20 cellular contexts compared by ENCODE assay signal in the genomic region with DNA sequence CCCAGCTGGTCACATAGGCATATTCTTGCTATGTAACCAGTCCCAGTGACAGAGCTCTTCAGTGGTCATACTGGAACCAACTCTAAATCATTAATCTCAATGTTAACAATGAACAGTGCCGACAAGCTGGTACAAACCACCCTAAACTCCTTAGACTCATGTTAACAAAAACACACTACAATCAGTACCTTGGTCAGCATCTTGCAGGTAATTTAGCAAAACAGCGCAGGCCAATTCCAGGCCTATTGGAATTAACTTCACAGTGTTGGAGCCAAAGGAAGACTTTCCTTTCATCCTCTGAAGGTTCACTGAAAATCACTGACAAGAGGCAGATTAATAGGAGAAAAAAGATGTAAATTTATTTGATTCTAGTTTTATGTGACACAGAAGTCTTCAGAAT.
DNase-seq lines count a peak whose midpoint lies in the region; ATAC-seq, FAIRE-seq and TF ChIP-seq lines count a peak whose summit lies in the region.
"Had no signal": no experiment of that assay in that cellular context is flagged by ENCODE, and none has a peak within 500 bp of the region (broad histone marks: within the 10 kb centered on the region; RNA-seq: fewer than 3 reads in every experiment).

No MANE protein-coding gene starts in this region.

- H3K4me3 Mint-ChIP-seq in osteocyte (ENCODE audit: unreplicated experiment), result no peak overlapping the region
- H3K4me3 Mint-ChIP-seq: B cell; CD8-positive, alpha-beta T cell; IgD-negative memory B cell had no signal

- H4K20me1 ChIP-seq in HepG2 (ENCODE audit: insufficient read depth, low read length), result no peaks in the 10 kb centered on the region
- H4K20me1 ChIP-seq: BLaER1 treated with 17β-estradiol and CSF1 and Interleukin-3, amounts not matched to agents 10 nM and 100 nM had no signal

- DNase-seq in HepG2 (ENCODE audit: low spot score), result no peak
- peak; percentile 15 for DNase-seq in iPS-NIHi7 (ENCODE audit: extremely low spot score)
- no peak for DNase-seq in osteocyte (ENCODE audit: extremely low spot score, unreplicated experiment)
- DNase-seq in upper lobe of left lung, result no peak
- DNase-seq: Calu3; CD8-positive, alpha-beta T cell; DMS 273 treated with DMSO at 0.1 percent for 48 hours; DMS53; DND-41; EL had no signal

- TF ChIP-seq RAD21 in liver (IDR thresholded peaks at IDR 0.05) (no peak), HepG2 (CRISPR knock-in tag; IDR thresholded peaks at IDR 0.05) (no peak)

- no peaks in the 10 kb centered on the region for H3K27me3 ChIP-seq in liver (ENCODE audit: control insufficient read depth in 4 of 4, insufficient read depth in 4 of 4, low read length in 3 of 4)
- no peaks in the 10 kb centered on the region for H3K27me3 ChIP-seq in HepG2 (ENCODE audit: control insufficient read depth in 1 of 2, insufficient read depth in 2 of 2, low read length in 2 of 2)
- H3K27me3 ChIP-seq in upper lobe of left lung, result no peaks in the 10 kb centered on the region
- H3K27me3 ChIP-seq: BLaER1 treated with 17β-estradiol and CSF1 and Interleukin-3, amounts not matched to agents 10 nM and 100 nM had no signal

- CTCF ChIA-PET in HepG2 (lab: Yijun Ruan, JAX; ENCODE audit: low intra/inter-chr PET ratio, low total read pairs), result no interaction called here

- no peak overlapping the region for H3K4me2 ChIP-seq in HepG2 (ENCODE audit: low read depth, low read length)
- H3K4me2 ChIP-seq: BLaER1 treated with 17β-estradiol and CSF1 and Interleukin-3, amounts not matched to agents 10 nM and 100 nM had no signal

- TF ChIP-seq POLR2A in HepG2 (IDR thresholded peaks at IDR 0.05; ENCODE audit: insufficient read depth in 1 of 2, low read depth in 2 of 2, low read length in 2 of 2) (no peak), upper lobe of left lung (IDR thresholded peaks at IDR 0.05) (no peak)

- H3K9ac ChIP-seq in liver (ENCODE audit: low read depth in 1 of 2, low read length in 2 of 2) (no peak overlapping the region), HepG2 (ENCODE audit: insufficient read depth, low read depth, low read length) (no peak overlapping the region)
- H3K9ac ChIP-seq: BLaER1 treated with 17β-estradiol and CSF1 and Interleukin-3, amounts not matched to agents 10 nM and 100 nM had no signal

- TF ChIP-seq CTCF in liver (IDR thresholded peaks at IDR 0.05; ENCODE audit: low read depth, low read length, missing input control), result no peak
- TF ChIP-seq CTCF in HepG2 (CRISPR knock-in tag; IDR thresholded peaks at IDR 0.05), result no peak
- no peak for TF ChIP-seq CTCF in osteocyte (IDR thresholded peaks at IDR 0.05)
- TF ChIP-seq CTCF in upper lobe of left lung (IDR thresholded peaks at IDR 0.05), result no peak

- no peak for TF ChIP-seq EP300 in HepG2 (IDR thresholded peaks at IDR 0.05; ENCODE audit: low read depth in 2 of 2, low read length in 2 of 2)
- TF ChIP-seq EP300 in HepG2 (CRISPR knock-in tag; IDR thresholded peaks at IDR 0.05; ENCODE audit: borderline replicate concordance), result no peak
- TF ChIP-seq EP300 in upper lobe of left lung (IDR thresholded peaks at IDR 0.05), result no peak

- H3K36me3 Mint-ChIP-seq in osteocyte (ENCODE audit: unreplicated experiment), result no peaks in the 10 kb centered on the region
- H3K36me3 Mint-ChIP-seq: CD8-positive, alpha-beta T cell; IgD-negative memory B cell had no signal

- no TSS peak for BruUV-seq in HepG2 (replicated peaks; lab: Mats Ljungman, UMichigan)

- H3K9me3 Mint-ChIP-seq in osteocyte (ENCODE audit: unreplicated experiment), result no peaks in the 10 kb centered on the region
- H3K9me3 Mint-ChIP-seq: CD8-positive, alpha-beta T cell; IgD-negative memory B cell had no signal

- H3K4me1 ChIP-seq in liver (ENCODE audit: control insufficient read depth in 4 of 4, insufficient read depth in 4 of 4, low read length in 3 of 4), result no peaks in the 10 kb centered on the region
- H3K4me1 ChIP-seq in HepG2 (ENCODE audit: insufficient read depth, low read length), result no peaks in the 10 kb centered on the region
- no peaks in the 10 kb centered on the region for H3K4me1 ChIP-seq in upper lobe of left lung
- H3K4me1 ChIP-seq: BLaER1 treated with 17β-estradiol and CSF1 and Interleukin-3, amounts not matched to agents 10 nM and 100 nM; HAP-1 had no signal

- H3K4me3 ChIP-seq in liver (ENCODE audit: low read depth in 1 of 3, low read length in 3 of 3), result no peak overlapping the region
- H3K4me3 ChIP-seq in HepG2 (replicated peaks in 1 of 3; ENCODE audit: insufficient read depth in 1 of 3, low read depth in 2 of 3, low read length in 3 of 3), result no peak overlapping the region
- no peak overlapping the region for H3K4me3 ChIP-seq in upper lobe of left lung
- H3K4me3 ChIP-seq: BLaER1 treated with 17β-estradiol and CSF1 and Interleukin-3, amounts not matched to agents 10 nM and 100 nM; HAP-1 had no signal

- H3K27ac ChIP-seq in liver (ENCODE audit: low read depth in 1 of 2, low read length in 2 of 2), result no peak overlapping the region
- H3K27ac ChIP-seq in HepG2 (ENCODE audit: extremely low read length, insufficient read depth, low read length), result no peak overlapping the region
- H3K27ac ChIP-seq in upper lobe of left lung, result no peak overlapping the region
- H3K27ac ChIP-seq: BLaER1 treated with 17β-estradiol and CSF1 and Interleukin-3, amounts not matched to agents 10 nM and 100 nM had no signal

- no peak for ATAC-seq in HepG2
- ATAC-seq in upper lobe of left lung (ENCODE audit: low FRiP score in 2 of 2), result no peak
- no peak for ATAC-seq in HG03460 (IDR thresholded peaks at IDR 0.05; ENCODE audit: unreplicated experiment)
- ATAC-seq: CD8-positive, alpha-beta T cell had no signal

- intact Hi-C loops in HepG2 (cut with micrococcal nuclease; ENCODE audit: unreplicated experiment), result no loop called here

- peaks cover 4% of the 10 kb centered on the region for H3K27me3 Mint-ChIP-seq in osteocyte (ENCODE audit: unreplicated experiment)
- H3K27me3 Mint-ChIP-seq: B cell, IgD-negative memory B cell had no signal

- no peaks in the 10 kb centered on the region for H3K9me3 ChIP-seq in liver (ENCODE audit: control insufficient read depth in 4 of 4, low read length in 3 of 4)
- no peaks in the 10 kb centered on the region for H3K9me3 ChIP-seq in HepG2 (ENCODE audit: low read length)
- no peaks in the 10 kb centered on the region for H3K9me3 ChIP-seq in upper lobe of left lung
- H3K9me3 ChIP-seq: BLaER1 treated with 17β-estradiol and CSF1 and Interleukin-3, amounts not matched to agents 10 nM and 100 nM; HAP-1 had no signal

- no peaks in the 10 kb centered on the region for H3K4me1 Mint-ChIP-seq in osteocyte (ENCODE audit: unreplicated experiment)
- H3K4me1 Mint-ChIP-seq: B cell, IgD-negative memory B cell had no signal

- H3K79me2 ChIP-seq in HepG2 (ENCODE audit: insufficient read depth, low read length), result no peaks in the 10 kb centered on the region

- no peak overlapping the region for H3K27ac Mint-ChIP-seq in osteocyte (ENCODE audit: unreplicated experiment)
- H3K27ac Mint-ChIP-seq: B cell; CD8-positive, alpha-beta T cell; IgD-negative memory B cell had no signal

- H3K36me3 ChIP-seq in liver (ENCODE audit: control insufficient read depth in 4 of 4, insufficient read depth in 3 of 4, low read depth in 1 of 4, low read length in 3 of 4) (no peaks in the 10 kb centered on the region), HepG2 (replicated peaks in 1 of 2; ENCODE audit: control insufficient read depth in 1 of 2, insufficient read depth in 2 of 2, low read length in 2 of 2) (no peaks in the 10 kb centered on the region), upper lobe of left lung (no peaks in the 10 kb centered on the region)
- H3K36me3 ChIP-seq: BLaER1 treated with 17β-estradiol and CSF1 and Interleukin-3, amounts not matched to agents 10 nM and 100 nM; HAP-1 had no signal

- no peak overlapping the region for H2AFZ ChIP-seq in HepG2 (ENCODE audit: low read length)

- in situ Hi-C loops in HepG2 (cut with HindIII; ENCODE audit: extremely low pct_ligation_motif_present, low pct_unique_long_range_greater_than_20kb), result no loop called here

- POLR2A ChIA-PET in HepG2 (lab: Yijun Ruan, JAX), result no interaction called here

- WGBS in liver, result 71% methylated on average over 2 of the region's 2 CpGs
- 73% methylated on average over 2 of the region's 2 CpGs for WGBS in HepG2 (ENCODE audit: low lambda C conversion rate)
- 77 to 78% methylated on average over 2 of the region's 2 CpGs for WGBS in upper lobe of left lung, 2 donors

- no peak for FAIRE-seq in HepG2 (lab: Jason Lieb, UNC)
- FAIRE-seq: GM12891, GM19239, HTR-8/SVneo had no signal

TF ChIP-seq in PFSK-1, 5 proteins besides CTCF, POLR2A, EP300 and RAD21:
- TF ChIP-seq FOXP2 (optimal IDR thresholded peaks at IDR 0.05; ENCODE audit: borderline replicate concordance, extremely low read depth, extremely low read length, insufficient read depth) (no peak), SIN3A (IDR thresholded peaks at IDR 0.05; ENCODE audit: borderline replicate concordance, insufficient read depth, low read length) (no peak)
- TF ChIP-seq, protein P1, sequence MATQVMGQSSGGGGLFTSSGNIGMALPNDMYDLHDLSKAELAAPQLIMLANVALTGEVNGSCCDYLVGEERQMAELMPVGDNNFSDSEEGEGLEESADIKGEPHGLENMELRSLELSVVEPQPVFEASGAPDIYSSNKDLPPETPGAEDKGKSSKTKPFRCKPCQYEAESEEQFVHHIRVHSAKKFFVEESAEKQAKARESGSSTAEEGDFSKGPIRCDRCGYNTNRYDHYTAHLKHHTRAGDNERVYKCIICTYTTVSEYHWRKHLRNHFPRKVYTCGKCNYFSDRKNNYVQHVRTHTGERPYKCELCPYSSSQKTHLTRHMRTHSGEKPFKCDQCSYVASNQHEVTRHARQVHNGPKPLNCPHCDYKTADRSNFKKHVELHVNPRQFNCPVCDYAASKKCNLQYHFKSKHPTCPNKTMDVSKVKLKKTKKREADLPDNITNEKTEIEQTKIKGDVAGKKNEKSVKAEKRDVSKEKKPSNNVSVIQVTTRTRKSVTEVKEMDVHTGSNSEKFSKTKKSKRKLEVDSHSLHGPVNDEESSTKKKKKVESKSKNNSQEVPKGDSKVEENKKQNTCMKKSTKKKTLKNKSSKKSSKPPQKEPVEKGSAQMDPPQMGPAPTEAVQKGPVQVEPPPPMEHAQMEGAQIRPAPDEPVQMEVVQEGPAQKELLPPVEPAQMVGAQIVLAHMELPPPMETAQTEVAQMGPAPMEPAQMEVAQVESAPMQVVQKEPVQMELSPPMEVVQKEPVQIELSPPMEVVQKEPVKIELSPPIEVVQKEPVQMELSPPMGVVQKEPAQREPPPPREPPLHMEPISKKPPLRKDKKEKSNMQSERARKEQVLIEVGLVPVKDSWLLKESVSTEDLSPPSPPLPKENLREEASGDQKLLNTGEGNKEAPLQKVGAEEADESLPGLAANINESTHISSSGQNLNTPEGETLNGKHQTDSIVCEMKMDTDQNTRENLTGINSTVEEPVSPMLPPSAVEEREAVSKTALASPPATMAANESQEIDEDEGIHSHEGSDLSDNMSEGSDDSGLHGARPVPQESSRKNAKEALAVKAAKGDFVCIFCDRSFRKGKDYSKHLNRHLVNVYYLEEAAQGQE (IDR thresholded peaks at IDR 0.05; ENCODE audit: insufficient read depth in 1 of 2, low read depth in 2 of 2, low read length in 2 of 2), result peak; percentile 62 to 86; a peak in 3 of 4 replicates
